ENCODE assay signal across 1 cellular context in genomic region chr19:57947419-57948134, GRCh38.
TF ChIP-seq lines count a peak whose summit lies in the region.

ZNF256 (minus strand) TSS chr19:57947706; CDS start chr19:57947474, 232 bp downstream.

TF ChIP-seq in HepG2, 621 proteins besides CTCF, POLR2A, EP300 and RAD21 (continued from another document):
- TF ChIP-seq ZNF142 (CRISPR knock-in tag; IDR thresholded peaks at IDR 0.05) (peak; percentile 52; the same call in 1 of the 2 replicates), ZFP62 (CRISPR knock-in tag; IDR thresholded peaks at IDR 0.05) (no peak), RXRB (CRISPR knock-in tag; IDR thresholded peaks at IDR 0.05; ENCODE audit: borderline replicate concordance) (peak; percentile 59), ZNF510 (CRISPR knock-in tag; IDR thresholded peaks at IDR 0.05; ENCODE audit: low read depth) (0 out of 2 replicates have a peak, but pooled peaks have one; percentile 59), HNRNPLL (IDR thresholded peaks at IDR 0.05; ENCODE audit: low read depth, low read length, poor library complexity, severe bottlenecking) (peak; percentile 80), UBTF (CRISPR knock-in tag; IDR thresholded peaks at IDR 0.05) (peak; percentile 53; the same call in 1 of the 2 replicates), ZNF256 (CRISPR knock-in tag; conservative IDR thresholded peaks at IDR 0.05) (0 out of 2 replicates have a peak, but pooled peaks have one; percentile 17), ATF7 (IDR thresholded peaks at IDR 0.05) (no peak), ATF7 (CRISPR knock-in tag; IDR thresholded peaks at IDR 0.05) (peak; percentile 45; the same call in 1 of the 2 replicates), HDAC6 (IDR thresholded peaks at IDR 0.05; ENCODE audit: low read depth, low read length) (no peak), BHLHE40 (IDR thresholded peaks at IDR 0.05; ENCODE audit: low read length) (peak; percentile 63), ZNF672 (CRISPR knock-in tag; IDR thresholded peaks at IDR 0.05) (no peak), MAF1 (CRISPR knock-in tag; IDR thresholded peaks at IDR 0.05; ENCODE audit: borderline replicate concordance) (no peak), WIZ (CRISPR knock-in tag; IDR thresholded peaks at IDR 0.05) (no peak), ZBTB1 (CRISPR knock-in tag; IDR thresholded peaks at IDR 0.05; ENCODE audit: borderline replicate concordance) (no peak), ZGPAT (CRISPR knock-in tag; IDR thresholded peaks at IDR 0.05) (peak; percentile 83), PRDM10 (CRISPR knock-in tag; IDR thresholded peaks at IDR 0.05; ENCODE audit: low read depth) (0 out of 2 replicates have a peak, but pooled peaks have one; percentile 51), NAIF1 (CRISPR knock-in tag; IDR thresholded peaks at IDR 0.05; ENCODE audit: borderline replicate concordance) (no peak), ZNF17 (CRISPR knock-in tag; IDR thresholded peaks at IDR 0.05) (no peak), ISL2 (CRISPR knock-in tag; IDR thresholded peaks at IDR 0.05) (peak; percentile 32; the same call in 1 of the 2 replicates), ZNF274 (CRISPR knock-in tag; IDR thresholded peaks at IDR 0.05) (0 out of 2 replicates have a peak, but pooled peaks have one; percentile 45), DR1 (CRISPR knock-in tag; IDR thresholded peaks at IDR 0.05) (peak; percentile 25; the same call in 1 of the 2 replicates), RXRA (CRISPR knock-in tag; IDR thresholded peaks at IDR 0.05) (peak; percentile 38; the same call in 1 of the 2 replicates), ZNF350 (CRISPR knock-in tag; IDR thresholded peaks at IDR 0.05; ENCODE audit: borderline replicate concordance, low read depth) (peak; percentile 75; the same call in 1 of the 2 replicates), FOXA3 (CRISPR knock-in tag; IDR thresholded peaks at IDR 0.05) (peak; percentile 62), TBL1XR1 (IDR thresholded peaks at IDR 0.05; ENCODE audit: borderline replicate concordance, low read length, partially characterized antibody) (peak; percentile 94), ZNF790 (CRISPR knock-in tag; IDR thresholded peaks at IDR 0.05; ENCODE audit: borderline replicate concordance) (peak; percentile 52; the same call in 1 of the 2 replicates), ZNF75D (CRISPR knock-in tag; IDR thresholded peaks at IDR 0.05; ENCODE audit: borderline replicate concordance) (no peak), ZNF430 (CRISPR knock-in tag; IDR thresholded peaks at IDR 0.05) (peak; percentile 80; the same call in 1 of the 2 replicates), ZSCAN22 (CRISPR knock-in tag; IDR thresholded peaks at IDR 0.05) (peak; percentile 100), ZNF556 (CRISPR knock-in tag; IDR thresholded peaks at IDR 0.05; ENCODE audit: borderline replicate concordance) (peak; percentile 70; the same call in 1 of the 2 replicates), EED (CRISPR knock-in tag; IDR thresholded peaks at IDR 0.05) (0 out of 2 replicates have a peak, but pooled peaks have one; percentile 62), KAT8 (CRISPR knock-in tag; IDR thresholded peaks at IDR 0.05) (peak; percentile 96), MXD4 (CRISPR knock-in tag; IDR thresholded peaks at IDR 0.05) (0 out of 2 replicates have a peak, but pooled peaks have one; percentile 54), ZFP37 (CRISPR knock-in tag; IDR thresholded peaks at IDR 0.05; ENCODE audit: borderline replicate concordance) (0 out of 2 replicates have a peak, but pooled peaks have one; percentile 24), BRD4 (CRISPR knock-in tag; IDR thresholded peaks at IDR 0.05) (0 out of 2 replicates have a peak, but pooled peaks have one; percentile 16), RFXAP (CRISPR knock-in tag; IDR thresholded peaks at IDR 0.05; ENCODE audit: borderline replicate concordance) (0 out of 2 replicates have a peak, but pooled peaks have one; percentile 28), KDM2A (CRISPR knock-in tag; IDR thresholded peaks at IDR 0.05; ENCODE audit: borderline replicate concordance, low read depth) (peak; percentile 88), POLR2AphosphoS5 (IDR thresholded peaks at IDR 0.05; ENCODE audit: low read depth, low read length) (peak; percentile 56)
